ENCODE assay signal across 1 cellular context in the genomic region with DNA sequence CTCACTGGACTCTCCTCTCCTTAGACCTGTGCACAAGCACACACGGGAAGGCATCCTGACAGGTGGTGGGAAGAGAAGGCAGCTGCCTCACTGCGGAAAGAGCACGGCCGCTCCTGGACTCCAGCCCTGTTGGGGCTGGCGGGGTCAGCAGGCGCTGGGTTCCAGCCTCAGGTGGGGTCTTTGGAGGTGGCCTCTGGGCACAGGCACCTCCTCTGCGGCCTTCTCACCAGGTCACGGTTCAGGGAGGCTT.
TF ChIP-seq lines count a peak whose summit lies in the region.

No MANE protein-coding gene starts in this region.

TF ChIP-seq in endothelial cell of umbilical vein, 7 proteins besides CTCF, POLR2A, EP300 and RAD21 (continued from another document):
- TF ChIP-seq EZH2 (IDR thresholded peaks at IDR 0.05; ENCODE audit: borderline replicate concordance, low read depth, low read length, severe bottlenecking) (no peak), GATA2 (IDR thresholded peaks at IDR 0.05; ENCODE audit: insufficient read depth, insufficient read length, low read depth, low read length) (no peak)
